In genomic region chr6:161161121-161161520, GRCh38 we compare ENCODE assay signal across 15 cellular contexts.
DNase-seq lines count a peak whose midpoint lies in the region; ATAC-seq and TF ChIP-seq lines count a peak whose summit lies in the region.
"Had no signal": no experiment of that assay in that cellular context is flagged by ENCODE, and none has a peak within 500 bp of the region (broad histone marks: within the 10 kb centered on the region; RNA-seq: fewer than 3 reads in every experiment).

No MANE protein-coding gene starts in this region.

- H2AK5ac ChIP-seq in IMR-90 (ENCODE audit: low read depth, low read length), result no peak overlapping the region

- no peak overlapping the region for H3K23ac ChIP-seq in IMR-90 (ENCODE audit: low read depth, low read length)

- POLR2A ChIA-PET in IMR-90 (lab: Charles Lee; ENCODE audit: unreplicated experiment), result no interaction called here

- H4K8ac ChIP-seq in IMR-90 (ENCODE audit: low read depth in 2 of 2, low read length in 2 of 2), result no peak overlapping the region

- H3K4me1 Mint-ChIP-seq in chondrocyte (ENCODE audit: low read depth), result peaks cover 29% of the 10 kb centered on the region
- H3K4me1 Mint-ChIP-seq: B cell had no signal

- CTCF ChIA-PET in IMR-90 (lab: Yijun Ruan, JAX), result no interaction called here

- dilution Hi-C loops in IMR-90 (cut with HindIII; ENCODE audit: low sequenced_read_pairs, unreplicated experiment), result no loop called here

- H3K4me2 ChIP-seq in IMR-90 (ENCODE audit: low read depth, low read length), result no peak overlapping the region

- 85% methylated on average over 4 of the region's 15 CpGs; no CpG with 5 or more reads in 1 of the 2 experiments for WGBS in IMR-90 (ENCODE audit: extremely low coverage in 2 of 2, insufficient read length in 1 of 2), 2 experiments

- intact Hi-C loops in IMR-90 (cut with micrococcal nuclease), result loop anchor here (2.0 kb wide), 1 partner anchor 114 kb away; the partner anchor contains the start of gene AGPAT4

- no peak overlapping the region for H3K18ac ChIP-seq in IMR-90 (ENCODE audit: low read depth, low read length)

- H3K4me3 ChIP-seq in IMR-90 (ENCODE audit: insufficient read depth, low read depth, low read length) (no peak overlapping the region), stomach smooth muscle (ENCODE audit: low read length in 2 of 2) (no peak overlapping the region), coronary artery (no peak overlapping the region)
- H3K4me3 ChIP-seq: GM12878, GM23248 had no signal

- H3K27ac Mint-ChIP-seq in chondrocyte (ENCODE audit: unreplicated experiment), result peak overlapping the region; percentile 57
- H3K27ac Mint-ChIP-seq: B cell; CD4-positive, alpha-beta T cell had no signal

- H4K5ac ChIP-seq in IMR-90 (ENCODE audit: low read depth, low read length), result no peak overlapping the region

- no peaks in the 10 kb centered on the region for H3K9me3 ChIP-seq in IMR-90 (ENCODE audit: control insufficient read depth, insufficient read depth, low read length)
- no peaks in the 10 kb centered on the region for H3K9me3 ChIP-seq in stomach smooth muscle (ENCODE audit: control insufficient read depth in 2 of 2, low read length in 2 of 2)

- H2BK20ac ChIP-seq in IMR-90 (ENCODE audit: low read depth, low read length), result no peak overlapping the region

- H2BK15ac ChIP-seq in IMR-90 (ENCODE audit: low read depth, low read length), result no peak overlapping the region

- H3K27me3 ChIP-seq in IMR-90 (ENCODE audit: control insufficient read depth, insufficient read depth, low read length), result no peaks in the 10 kb centered on the region
- no peaks in the 10 kb centered on the region for H3K27me3 ChIP-seq in stomach smooth muscle (ENCODE audit: control insufficient read depth in 1 of 2, insufficient read depth in 2 of 2, low read length in 2 of 2)

- TF ChIP-seq CTCF in IMR-90 (conservative IDR thresholded peaks at IDR 0.05; ENCODE audit: low read depth, low read length) (no peak), chondrocyte (IDR thresholded peaks at IDR 0.05) (no peak), coronary artery (IDR thresholded peaks at IDR 0.05) (no peak)

- H2AFZ ChIP-seq in IMR-90 (replicated peaks; ENCODE audit: low read length, poor library complexity), result no peak overlapping the region
- H2AFZ ChIP-seq: GM23248 had no signal

- no peak for ATAC-seq in IMR-90 (ENCODE audit: low read depth)
- ATAC-seq: GM12878, HCT116 had no signal

- no peak overlapping the region for H3K9ac ChIP-seq in IMR-90 (ENCODE audit: low read depth, low read length)
- H3K9ac ChIP-seq in stomach smooth muscle (ENCODE audit: low read length in 2 of 2), result no peak overlapping the region
- H3K9ac ChIP-seq: GM23248 had no signal

- H3K9me1 ChIP-seq in IMR-90 (ENCODE audit: insufficient read depth, low read length), result peaks cover 19% of the 10 kb centered on the region; the same call in 1 of the 2 replicates

- H2AK9ac ChIP-seq in IMR-90 (replicated peaks; ENCODE audit: low read depth, low read length, poor library complexity), result no peak overlapping the region

- TF ChIP-seq RAD21 in IMR-90 (IDR thresholded peaks at IDR 0.05; ENCODE audit: low read length), result no peak

- no peaks in the 10 kb centered on the region for H3K27me3 Mint-ChIP-seq in chondrocyte (ENCODE audit: low read depth)
- H3K27me3 Mint-ChIP-seq: B cell; CD4-positive, alpha-beta T cell had no signal

- no TSS peak for BruUV-seq in IMR-90 (replicated peaks; lab: Mats Ljungman, UMichigan)

- no peak overlapping the region for H3K14ac ChIP-seq in IMR-90 (replicated peaks; ENCODE audit: low read depth, low read length)

- no peak overlapping the region for H2BK5ac ChIP-seq in IMR-90 (ENCODE audit: low read depth, low read length, poor library complexity, severe bottlenecking)

- H3K4me3 Mint-ChIP-seq in chondrocyte (ENCODE audit: unreplicated experiment), result no peak overlapping the region
- H3K4me3 Mint-ChIP-seq: B cell; CD4-positive, alpha-beta T cell had no signal

- no peaks in the 10 kb centered on the region; a peak in 1 of 4 replicates for H3K79me1 ChIP-seq in IMR-90 (ENCODE audit: low read depth in 1 of 2, low read length in 2 of 2)

- TF ChIP-seq POLR2A in IMR-90 (IDR thresholded peaks at IDR 0.05; ENCODE audit: low read depth, low read length), result no peak

- no peaks in the 10 kb centered on the region for H4K20me1 ChIP-seq in IMR-90 (ENCODE audit: insufficient read depth, low read length)

- H3K36me3 Mint-ChIP-seq in chondrocyte (ENCODE audit: low read depth), result peaks cover 12% of the 10 kb centered on the region

- peak overlapping the region; percentile 32; the same call in 1 of the 2 replicates for H4K91ac ChIP-seq in IMR-90 (ENCODE audit: insufficient read depth, low read depth, low read length)

- in situ Hi-C loops in IMR-90 (cut with MboI; ENCODE audit: low sequenced_read_pairs), result loop anchor here (10.0 kb wide), 1 partner anchor 114 kb away; the partner anchor contains the start of gene AGPAT4

- H3K56ac ChIP-seq in IMR-90 (ENCODE audit: extremely low read depth, insufficient read depth, low read length), result no peak overlapping the region

- peaks cover 8% of the 10 kb centered on the region for H3K4me1 ChIP-seq in IMR-90 (ENCODE audit: control insufficient read depth, insufficient read depth, low read length)
- H3K4me1 ChIP-seq in stomach smooth muscle (ENCODE audit: control insufficient read depth, insufficient read depth, low read length), result peaks cover 28% of the 10 kb centered on the region

- H3K4ac ChIP-seq in IMR-90 (ENCODE audit: low read depth, low read length), result no peak overlapping the region

- DNase-seq in IMR-90, result no peak
- DNase-seq in chondrocyte (ENCODE audit: low spot score), result no peak
- peak; percentile 73 for DNase-seq in mesenteric fat pad (ENCODE audit: low spot score)
- no peak for DNase-seq in globus pallidus (ENCODE audit: low spot score)
- DNase-seq in activated T-cell treated with anti-CD3 and anti-CD28 coated beads, Interleukin-2, amount 50 U/mL, for 48 hours, result no peak
- DNase-seq in coronary artery (ENCODE audit: low spot score), result no peak
- no peak for DNase-seq in NCI-H2029 (lab: John Stamatoyannopoulos, UW)
- DNase-seq: C1 segment of cervical spinal cord; CD4-positive, alpha-beta T cell; DMS79 had no signal

- H3K27ac ChIP-seq in IMR-90 (ENCODE audit: insufficient read depth, low read length) (no peak overlapping the region), stomach smooth muscle (ENCODE audit: low read length) (peak overlapping the region; percentile 58), coronary artery (no peak overlapping the region)
- H3K27ac ChIP-seq: GM23248 had no signal

- H2BK120ac ChIP-seq in IMR-90 (ENCODE audit: low read depth, low read length), result no peak overlapping the region; the same call in 1 of the 2 replicates

- H3K36me3 ChIP-seq in IMR-90 (ENCODE audit: control insufficient read depth, insufficient read depth, low read length), result peaks cover 11% of the 10 kb centered on the region
- peaks cover 0 to 13% of the 10 kb centered on the region in 2 donors for H3K36me3 ChIP-seq in stomach smooth muscle (ENCODE audit: control insufficient read depth in 2 of 2, insufficient read depth in 2 of 2, low read length in 2 of 2)

- H3K9me3 Mint-ChIP-seq in chondrocyte (ENCODE audit: low read depth), result peaks cover 3% of the 10 kb centered on the region
- H3K9me3 Mint-ChIP-seq: CD4-positive, alpha-beta T cell had no signal

TF ChIP-seq in IMR-90, 13 proteins besides CTCF, POLR2A, EP300 and RAD21:
- TF ChIP-seq MXI1 (IDR thresholded peaks at IDR 0.05; ENCODE audit: borderline replicate concordance, low read depth, low read length) (no peak), SMC3 (IDR thresholded peaks at IDR 0.05; ENCODE audit: low read depth, low read length) (no peak), MAFK (IDR thresholded peaks at IDR 0.05; ENCODE audit: low read depth, low read length) (no peak), MAZ (IDR thresholded peaks at IDR 0.05; ENCODE audit: borderline replicate concordance, low read depth, low read length) (no peak), ELK1 (IDR thresholded peaks at IDR 0.05; ENCODE audit: borderline replicate concordance, low read depth, low read length) (no peak), RFX5 (IDR thresholded peaks at IDR 0.05; ENCODE audit: low read depth, low read length) (no peak), BHLHE40 (IDR thresholded peaks at IDR 0.05; ENCODE audit: low read depth, low read length) (no peak), USF2 (IDR thresholded peaks at IDR 0.05; ENCODE audit: low read depth, low read length) (no peak), NFE2L2 (IDR thresholded peaks at IDR 0.05; ENCODE audit: low read depth, low read length) (no peak)
